Comparison of ENCODE assay signal across 9 cellular contexts in the genomic region with DNA sequence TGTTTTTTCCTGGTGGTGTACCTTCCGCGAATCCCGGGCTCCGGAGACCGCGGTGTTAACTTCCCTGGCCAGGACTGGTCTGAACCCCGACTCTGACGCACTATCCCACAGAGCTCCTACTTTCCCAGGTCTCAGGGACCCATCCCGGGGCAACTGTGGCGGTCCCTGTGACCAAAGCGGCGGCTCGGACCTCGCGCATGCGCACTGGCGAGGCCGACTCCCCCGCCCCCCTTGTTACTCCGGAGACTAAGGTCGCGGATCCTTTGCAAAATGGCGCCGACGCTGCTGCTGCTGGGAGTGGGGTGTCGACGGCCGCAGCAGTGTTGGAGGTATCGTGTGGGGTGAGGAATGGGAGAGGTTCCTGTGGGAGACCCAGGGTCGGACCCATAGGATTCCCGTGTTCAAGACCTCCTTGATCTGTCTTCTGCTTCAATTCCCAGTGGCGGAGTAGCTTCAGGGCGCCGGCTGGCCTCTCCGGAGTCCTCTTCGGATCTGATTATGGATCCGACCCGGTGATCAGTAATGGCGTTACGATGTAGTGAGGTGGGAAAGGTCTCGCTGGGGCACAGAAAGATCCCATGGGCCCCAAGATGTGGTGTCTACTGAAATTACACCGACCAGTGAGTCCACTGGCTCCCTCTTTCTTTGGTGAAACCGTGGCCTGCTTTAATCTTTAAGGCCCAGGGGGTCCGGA.
A peak's percentile ranks its signal among the peaks of the same experiment; 100 is the strongest.
DNase-seq lines count a peak whose midpoint lies in the region; ATAC-seq and TF ChIP-seq lines count a peak whose summit lies in the region.
"Had no signal": no experiment of that assay in that cellular context is flagged by ENCODE, and none has a peak within 500 bp of the region (broad histone marks: within the 10 kb centered on the region; RNA-seq: fewer than 3 reads in every experiment).

No MANE protein-coding gene starts in this region.

- H4K20me1 ChIP-seq in OCI-LY7 (ENCODE audit: insufficient read depth, low read length): no peaks in the 10 kb centered on the region

- BruUV-seq in OCI-LY7 (replicated peaks; lab: Mats Ljungman, UMichigan): no TSS peak

- no peaks in the 10 kb centered on the region for H3K36me3 ChIP-seq in adipocyte (ENCODE audit: control insufficient read depth, insufficient read depth, low read length, severe bottlenecking)
- H3K36me3 ChIP-seq in OCI-LY7 (ENCODE audit: insufficient read depth, low read length): no peaks in the 10 kb centered on the region

- H3K27me3 ChIP-seq in adipocyte (replicated peaks; ENCODE audit: control insufficient read depth, insufficient read depth, low read length) (no peaks in the 10 kb centered on the region), right cardiac atrium (ENCODE audit: control insufficient read depth, insufficient read depth) (no peaks in the 10 kb centered on the region)

- H3K9me3 ChIP-seq in adipocyte (ENCODE audit: control insufficient read depth, low read length): peaks cover 3% of the 10 kb centered on the region
- H3K9me3 ChIP-seq in right cardiac atrium (ENCODE audit: control insufficient read depth, low read length): no peaks in the 10 kb centered on the region
- no peaks in the 10 kb centered on the region for H3K9me3 ChIP-seq in OCI-LY7 (ENCODE audit: low read length)

- CTCF ChIA-PET in OCI-LY7 (lab: Charles Lee; ENCODE audit: unreplicated experiment): no interaction called here

- ATAC-seq in right cardiac atrium (peak; percentile 89 to 94), HG03469 (IDR thresholded peaks at IDR 0.05; ENCODE audit: unreplicated experiment) (no peak)
- ATAC-seq: GM12878 had no signal

- no peak overlapping the region for H3K4me2 ChIP-seq in OCI-LY7 (ENCODE audit: low read length)

- 29% methylated on average over 44 of the region's 44 CpGs for WGBS in right cardiac atrium

- no peaks in the 10 kb centered on the region for H3K9me2 ChIP-seq in OCI-LY7 (ENCODE audit: insufficient read depth, low read length)

- H3K4me3 ChIP-seq in adipocyte (ENCODE audit: low read length): peak overlapping the region; percentile 66
- H3K4me3 ChIP-seq in right cardiac atrium (ENCODE audit: low read length): peak overlapping the region; percentile 54
- peak overlapping the region; percentile 49 for H3K4me3 ChIP-seq in retinal pigment epithelial cell (ENCODE audit: low read length)
- H3K4me3 ChIP-seq in OCI-LY7 (ENCODE audit: low read depth, low read length, poor library complexity, severe bottlenecking): no peak overlapping the region
- H3K4me3 ChIP-seq: GM12878 had no signal

- DNase-seq in GM03348 (ENCODE audit: low spot score) (peak; percentile 71), adipocyte (ENCODE audit: low read depth) (no peak), right cardiac atrium (peak; percentile 77 to 91 (median 85)), retinal pigment epithelial cell (ENCODE audit: low read depth) (no peak), OCI-LY7 (ENCODE audit: low spot score) (no peak), DMS79 treated with DMSO at 0.1 percent for 48 hours (lab: John Stamatoyannopoulos, UW) (no peak), kidney glomerular epithelial cell (lab: John Stamatoyannopoulos, UW) (no peak)

- POLR2A ChIA-PET in OCI-LY7 (lab: Charles Lee): no interaction called here

- H3K79me2 ChIP-seq in OCI-LY7 (ENCODE audit: insufficient read depth, low read depth, low read length): no peaks in the 10 kb centered on the region

- no peaks in the 10 kb centered on the region for H3K4me1 ChIP-seq in adipocyte (ENCODE audit: control insufficient read depth, insufficient read depth, low read length)
- H3K4me1 ChIP-seq in right cardiac atrium (ENCODE audit: control insufficient read depth, insufficient read depth, low read length): no peaks in the 10 kb centered on the region
- H3K4me1 ChIP-seq in OCI-LY7 (ENCODE audit: insufficient read depth, low read length, poor library complexity, severe bottlenecking): no peaks in the 10 kb centered on the region

- H2AFZ ChIP-seq in OCI-LY7 (ENCODE audit: low read length): no peak overlapping the region

- TF ChIP-seq CTCF in retinal pigment epithelial cell (conservative IDR thresholded peaks at IDR 0.05; ENCODE audit: low read depth, low read length) (no peak), OCI-LY7 (conservative IDR thresholded peaks at IDR 0.05; ENCODE audit: low read length) (no peak)

- intact Hi-C loops in right cardiac atrium (cut with DNase I) (no loop called here), OCI-LY7 (cut with micrococcal nuclease; ENCODE audit: unreplicated experiment) (no loop called here)

- no peak overlapping the region for H3K9ac ChIP-seq in adipocyte (ENCODE audit: low read length)

- no peak overlapping the region for H3K27ac ChIP-seq in right cardiac atrium (ENCODE audit: low read length)
- no peak overlapping the region for H3K27ac ChIP-seq in OCI-LY7 (ENCODE audit: low read depth, low read length, poor library complexity, severe bottlenecking)

Comparison
In these comparisons a context has a peak if more than half of its experiments do, and no peak if none do; other contexts are left out.
1. DNase-seq: peak in GM03348 (single experiment) and right cardiac atrium (3 of 3); none in adipocyte (single experiment), retinal pigment epithelial cell (single experiment), OCI-LY7 (single experiment), DMS79 treated with DMSO at 0.1 percent for 48 hours (single experiment) and kidney glomerular epithelial cell (single experiment).